13 cellular contexts compared by ENCODE assay signal in genomic region chr13:108302279-108302678, GRCh38.
"Had no signal": no experiment of that assay in that cellular context is flagged by ENCODE, and none has a peak within 500 bp of the region (broad histone marks: within the 10 kb centered on the region; RNA-seq: fewer than 3 reads in every experiment).

No MANE protein-coding gene starts in this region.

- H3K79me2 ChIP-seq: hepatocyte, parathyroid adenoma had no signal

- H3K4me3 ChIP-seq: dorsolateral prefrontal cortex, hepatocyte, thoracic aorta had no signal

- H3K4me3 Mint-ChIP-seq: activated CD4-positive, alpha-beta T cell treated with anti-CD3 and anti-CD28 coated beads, Interleukin-2, amount 10 ng/mL, durations not matched to agents 7 days and 5 days; activated naive CD8-positive, alpha-beta T cell treated with anti-CD3 and anti-CD28 coated beads, Interleukin-2, amount 10 ng/mL, durations not matched to agents 7 days and 5 days; endodermal cell; stimulated activated effector memory CD8-positive, alpha-beta T cell treated with anti-CD3 and anti-CD28 coated beads, Interleukin-12 subunit alpha, Interleukin-12 subunit beta, amount 100 ng/mL, for 72 hours had no signal

- H3K4me1 Mint-ChIP-seq: endodermal cell had no signal

- H3K4me1 ChIP-seq: parathyroid adenoma had no signal

- H3K4me2 ChIP-seq: hepatocyte had no signal

- H3K36me3 Mint-ChIP-seq: stimulated activated effector memory CD8-positive, alpha-beta T cell treated with anti-CD3 and anti-CD28 coated beads, Interleukin-12 subunit alpha, Interleukin-12 subunit beta, amount 100 ng/mL, for 72 hours had no signal

- H3K27ac ChIP-seq: dorsolateral prefrontal cortex, hepatocyte, parathyroid adenoma, thoracic aorta had no signal

- H3K27ac Mint-ChIP-seq: activated CD4-positive, alpha-beta T cell treated with anti-CD3 and anti-CD28 coated beads, Interleukin-2, amount 10 ng/mL, durations not matched to agents 7 days and 5 days; activated naive CD8-positive, alpha-beta T cell treated with anti-CD3 and anti-CD28 coated beads, Interleukin-2, amount 10 ng/mL, durations not matched to agents 7 days and 5 days; endodermal cell; stimulated activated effector memory CD8-positive, alpha-beta T cell treated with anti-CD3 and anti-CD28 coated beads, Interleukin-12 subunit alpha, Interleukin-12 subunit beta, amount 100 ng/mL, for 72 hours had no signal

- H3K9ac ChIP-seq: parathyroid adenoma had no signal

- H2AFZ ChIP-seq: hepatocyte, parathyroid adenoma had no signal

- H3K9me3 ChIP-seq: thoracic aorta had no signal

- H3K36me3 ChIP-seq: thoracic aorta had no signal

- H3K27me3 ChIP-seq: dorsolateral prefrontal cortex, hepatocyte had no signal

- DNase-seq: activated CD4-positive, alpha-beta T cell treated with anti-CD3 and anti-CD28 coated beads, Interleukin-2, amount 10 ng/mL, durations not matched to agents 7 days and 5 days; activated CD8-positive, alpha-beta memory T cell treated with anti-CD3 and anti-CD28 coated beads, Interleukin-2, amount 50 U/mL, for 48 hours; activated gamma-delta T cell treated with Interleukin-2 at 50 U/mL for 16 hours; activated naive CD8-positive, alpha-beta T cell treated with anti-CD3 and anti-CD28 coated beads, Interleukin-2, amount 10 ng/mL, durations not matched to agents 7 days and 5 days; anterior cingulate cortex; dorsolateral prefrontal cortex; endodermal cell; erythroblast; midbrain had no signal

- H3K9me3 Mint-ChIP-seq: activated naive CD8-positive, alpha-beta T cell treated with anti-CD3 and anti-CD28 coated beads, Interleukin-2, amount 10 ng/mL, durations not matched to agents 7 days and 5 days; endodermal cell had no signal

- H3K27me3 Mint-ChIP-seq: activated CD4-positive, alpha-beta T cell treated with anti-CD3 and anti-CD28 coated beads, Interleukin-2, amount 10 ng/mL, durations not matched to agents 7 days and 5 days; activated naive CD8-positive, alpha-beta T cell treated with anti-CD3 and anti-CD28 coated beads, Interleukin-2, amount 10 ng/mL, durations not matched to agents 7 days and 5 days had no signal
